In the genomic region with DNA sequence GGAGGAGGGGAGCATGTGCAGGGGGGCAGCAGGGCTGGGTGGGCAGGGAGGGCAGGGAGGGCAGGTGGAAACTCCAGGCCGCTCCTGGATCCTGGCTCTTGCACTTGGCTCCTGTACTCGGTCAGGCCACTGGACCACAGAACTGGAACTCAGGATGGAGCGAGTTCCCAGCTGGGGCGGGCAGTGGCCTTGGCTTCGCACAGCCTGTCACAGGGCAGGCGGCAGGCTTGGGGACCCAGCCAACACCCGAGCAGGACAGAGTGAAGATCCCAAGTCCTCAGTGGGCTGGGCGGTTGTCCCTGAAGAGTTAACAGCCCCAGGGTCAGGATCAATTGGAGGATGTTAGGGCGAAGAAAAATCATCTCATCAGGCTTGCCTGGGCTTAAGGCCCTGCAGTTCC, we compare ENCODE assay signal across 14 cellular contexts. TPM values are rescaled to one million over a fixed set of nuclear protein-coding genes. Genes with fewer than 3 reads are reported as not detected.
DNase-seq lines count a peak whose midpoint lies in the region; ATAC-seq and TF ChIP-seq lines count a peak whose summit lies in the region.
"Had no signal": no experiment of that assay in that cellular context is flagged by ENCODE, and none has a peak within 500 bp of the region (broad histone marks: within the 10 kb centered on the region; RNA-seq: fewer than 3 reads in every experiment).

No MANE protein-coding gene starts in this region.

- intact Hi-C loops in tibial artery (cut with DNase I; ENCODE audit: low total_unique reads) = loop anchor here (2.0 to 5.0 kb wide), 2 partner anchors 21 to 46 kb away; no protein-coding TSS in a partner anchor
- intact Hi-C loops in CD4-positive, alpha-beta memory T cell (cut with micrococcal nuclease) = no loop called here

- H3K4me1 ChIP-seq in gastroesophageal sphincter (peaks cover 4 to 90% (median 60%) of the 10 kb centered on the region in 3 donors), tibial artery (peaks cover 13 to 89% (median 68%) of the 10 kb centered on the region in 4 donors)
- H3K4me1 ChIP-seq in CD4-positive, alpha-beta memory T cell (ENCODE audit: insufficient read depth, low read length) = no peaks in the 10 kb centered on the region

- POLR2A ChIA-PET in WTC11 (lab: Charles Lee) = no interaction called here
- POLR2A ChIA-PET in CD4-positive, alpha-beta memory T cell (lab: Charles Lee; ENCODE audit: partially characterized antibody) = no interaction called here

- 44% methylated on average over 3 of the region's 9 CpGs; no CpG with 5 or more reads in 1 of the 2 donors for WGBS in gastroesophageal sphincter (ENCODE audit: low coverage in 1 of 2), 2 donors

- H3K27me3 ChIP-seq in gastroesophageal sphincter (peaks cover 4% of the 10 kb centered on the region), tibial artery (peaks cover 0 to 6% of the 10 kb centered on the region in 2 donors)
- H3K27me3 ChIP-seq in CD4-positive, alpha-beta memory T cell (ENCODE audit: insufficient read depth, low read length) = no peaks in the 10 kb centered on the region
- H3K27me3 ChIP-seq: cardiac muscle cell had no signal

- H3K4me1 Mint-ChIP-seq in WTC11 (peaks cover 66% of the 10 kb centered on the region), neural crest cell (peaks cover 68% of the 10 kb centered on the region)
- no peaks in the 10 kb centered on the region for H3K4me1 Mint-ChIP-seq in CD4-positive, alpha-beta memory T cell
- H3K4me1 Mint-ChIP-seq: activated CD4-positive, alpha-beta T cell treated with anti-CD3 and anti-CD28 coated beads, Interleukin-2, amount 10 ng/mL, durations not matched to agents 7 days and 5 days; activated T-helper 17 cell treated with anti-CD3 and anti-CD28 coated beads, Interleukin-2, amount 50 U/mL, for 72 hours had no signal

- H3K9me3 Mint-ChIP-seq in WTC11 (no peaks in the 10 kb centered on the region), neural crest cell (no peaks in the 10 kb centered on the region)
- H3K9me3 Mint-ChIP-seq in CD4-positive, alpha-beta memory T cell = no peaks in the 10 kb centered on the region
- H3K9me3 Mint-ChIP-seq: activated CD4-positive, alpha-beta T cell treated with anti-CD3 and anti-CD28 coated beads, Interleukin-2, amount 10 ng/mL, durations not matched to agents 7 days and 5 days; activated T-helper 17 cell treated with anti-CD3 and anti-CD28 coated beads, Interleukin-2, amount 50 U/mL, for 72 hours had no signal

- DNase-seq in WTC11 (ENCODE audit: low spot score) (no peak), neural crest cell (ENCODE audit: low read depth, low spot score) (no peak), tibial artery (peak; percentile 68 to 92), erythroblast (lab: John Stamatoyannopoulos, UW) (no peak), NCI-H524 (lab: John Stamatoyannopoulos, UW) (no peak)
- DNase-seq in CD4-positive, alpha-beta memory T cell = no peak
- DNase-seq: activated CD4-positive, alpha-beta T cell treated with anti-CD3 and anti-CD28 coated beads, Interleukin-2, amount 10 ng/mL, durations not matched to agents 7 days and 5 days; CD4-positive, CD25-positive, alpha-beta regulatory T cell; NCI-H2107; stimulated activated CD4-positive, alpha-beta T cell treated with anti-CD3 and anti-CD28 coated beads, Interleukin-1b, Interleukin-23, amount 100 ng/mL, for 48 hours had no signal

- H3K36me3 ChIP-seq in gastroesophageal sphincter = no peaks in the 10 kb centered on the region
- no peaks in the 10 kb centered on the region for H3K36me3 ChIP-seq in tibial artery
- H3K36me3 ChIP-seq in CD4-positive, alpha-beta memory T cell (ENCODE audit: insufficient read depth, low read length) = no peaks in the 10 kb centered on the region
- H3K36me3 ChIP-seq: cardiac muscle cell had no signal

- TF ChIP-seq POLR2A in gastroesophageal sphincter (IDR thresholded peaks at IDR 0.05) (no peak), erythroblast (IDR thresholded peaks at IDR 0.05; ENCODE audit: low read length) (no peak)

- no peaks in the 10 kb centered on the region for H3K9me3 ChIP-seq in gastroesophageal sphincter
- H3K9me3 ChIP-seq in tibial artery = no peaks in the 10 kb centered on the region
- no peaks in the 10 kb centered on the region for H3K9me3 ChIP-seq in CD4-positive, alpha-beta memory T cell (ENCODE audit: control insufficient read depth in 1 of 2, low read length in 2 of 2)

- TF ChIP-seq EP300 in gastroesophageal sphincter (IDR thresholded peaks at IDR 0.05) = no peak

- H3K27ac Mint-ChIP-seq in WTC11 (peak overlapping the region; percentile 93), neural crest cell (ENCODE audit: unreplicated experiment) (peak overlapping the region; percentile 83)
- H3K27ac Mint-ChIP-seq in CD4-positive, alpha-beta memory T cell = no peak overlapping the region
- H3K27ac Mint-ChIP-seq: activated CD4-positive, alpha-beta T cell treated with anti-CD3 and anti-CD28 coated beads, Interleukin-2, amount 10 ng/mL, durations not matched to agents 7 days and 5 days; activated T-helper 17 cell treated with anti-CD3 and anti-CD28 coated beads, Interleukin-2, amount 50 U/mL, for 72 hours; CD4-positive, CD25-positive, alpha-beta regulatory T cell had no signal

- H3K4me3 ChIP-seq in gastroesophageal sphincter = no peak overlapping the region
- H3K4me3 ChIP-seq in tibial artery = no peak overlapping the region
- H3K4me3 ChIP-seq in CD4-positive, alpha-beta memory T cell (ENCODE audit: low read length in 2 of 2) = no peak overlapping the region
- H3K4me3 ChIP-seq: cardiac muscle cell had no signal

- CTCF ChIA-PET in WTC11 (lab: Charles Lee) = interaction anchor here (1.3 to 1.9 kb wide), 5 partner anchors 9 to 124 kb away, joined by 4 to 7 read pairs (median 5); no protein-coding TSS in a partner anchor
- CTCF ChIA-PET in CD4-positive, alpha-beta memory T cell (lab: Charles Lee; ENCODE audit: partially characterized antibody) = no interaction called here

- H3K27ac ChIP-seq in gastroesophageal sphincter (peak overlapping the region; percentile 50 to 92 (median 88)), tibial artery (peak overlapping the region; percentile 80 to 83)
- H3K27ac ChIP-seq in CD4-positive, alpha-beta memory T cell (ENCODE audit: low read depth, low read length) = no peak overlapping the region
- H3K27ac ChIP-seq: cardiac muscle cell had no signal

- H3K4me3 Mint-ChIP-seq in WTC11 (no peak overlapping the region), neural crest cell (peak overlapping the region; percentile 68)
- no peak overlapping the region for H3K4me3 Mint-ChIP-seq in CD4-positive, alpha-beta memory T cell
- H3K4me3 Mint-ChIP-seq: activated CD4-positive, alpha-beta T cell treated with anti-CD3 and anti-CD28 coated beads, Interleukin-2, amount 10 ng/mL, durations not matched to agents 7 days and 5 days; activated T-helper 17 cell treated with anti-CD3 and anti-CD28 coated beads, Interleukin-2, amount 50 U/mL, for 72 hours; CD4-positive, CD25-positive, alpha-beta regulatory T cell had no signal

- TF ChIP-seq CTCF in WTC11 (IDR thresholded peaks at IDR 0.05) (no peak), gastroesophageal sphincter (IDR thresholded peaks at IDR 0.05) (no peak), neural crest cell (conservative IDR thresholded peaks at IDR 0.05) (no peak), tibial artery (IDR thresholded peaks at IDR 0.05) (no peak)

- H3K27me3 Mint-ChIP-seq in WTC11 (ENCODE audit: low read depth) = no peaks in the 10 kb centered on the region; the same call in 1 of the 2 replicates
- H3K27me3 Mint-ChIP-seq in neural crest cell (ENCODE audit: low read depth) = no peaks in the 10 kb centered on the region
- peaks cover 15 to 16% of the 10 kb centered on the region in 2 donors for H3K27me3 Mint-ChIP-seq in CD4-positive, alpha-beta memory T cell

- ATAC-seq in WTC11 (no peak), gastroesophageal sphincter (no peak), GM21619 (IDR thresholded peaks at IDR 0.05; ENCODE audit: unreplicated experiment) (no peak)
- ATAC-seq: activated T-helper 17 cell treated with anti-CD3 and anti-CD28 coated beads, Interleukin-2, amount 50 U/mL, for 72 hours had no signal

- H3K36me3 Mint-ChIP-seq in WTC11 (0 out of 2 replicates have a peak, but pooled peaks cover 8% of the 10 kb centered on the region), neural crest cell (ENCODE audit: low read depth) (peaks cover 9% of the 10 kb centered on the region)
- no peaks in the 10 kb centered on the region for H3K36me3 Mint-ChIP-seq in CD4-positive, alpha-beta memory T cell
- H3K36me3 Mint-ChIP-seq: CD4-positive, CD25-positive, alpha-beta regulatory T cell had no signal

TF ChIP-seq in WTC11, 78 proteins besides CTCF, POLR2A, EP300 and RAD21:
- no peak for TF ChIP-seq PRRX2 (CRISPR knock-in tag; IDR thresholded peaks at IDR 0.05)
- no peak for TF ChIP-seq CREB1 (CRISPR knock-in tag; IDR thresholded peaks at IDR 0.05)
- TF ChIP-seq SP1 (CRISPR knock-in tag; conservative IDR thresholded peaks at IDR 0.05) = no peak
- no peak for TF ChIP-seq EMX1 (CRISPR knock-in tag; IDR thresholded peaks at IDR 0.05)
- TF ChIP-seq ZNF219 (CRISPR knock-in tag; IDR thresholded peaks at IDR 0.05; ENCODE audit: borderline replicate concordance) = no peak
- no peak for TF ChIP-seq ZNF138 (CRISPR knock-in tag; conservative IDR thresholded peaks at IDR 0.05)
TF ChIP-seq in WTC11: peak in this region for 0.

RNA-seq across cellular contexts. Expression of gene ZNF423, which starts 22.1 kb away (rescaled TPM):
- total RNA-seq in WTC11 (2021) (37.6 to 38.8 TPM (median 38.6 TPM) in 3 replicates), gastroesophageal sphincter (10 to 100 TPM in 1 of 4 donors, 1 to 10 TPM in 3; 7.0 to 19.7 (median 8.4) TPM), neural crest cell (55.0 and 55.4 TPM in 2 replicates)
- total RNA-seq in CD4-positive, alpha-beta memory T cell = not detected
- not detected for polyA plus RNA-seq in CD4-positive, alpha-beta memory T cell
- total RNA-seq: activated CD4-positive, alpha-beta T cell treated with anti-CD3 and anti-CD28 coated beads, Interleukin-2, amount 10 ng/mL, durations not matched to agents 7 days and 5 days; activated T-helper 17 cell treated with anti-CD3 and anti-CD28 coated beads, Interleukin-2, amount 50 U/mL, for 72 hours had no signal
- polyA plus RNA-seq: CD4-positive, CD25-positive, alpha-beta regulatory T cell had no signal

Comparison
In these comparisons a context has a peak if more than half of its experiments do, and no peak if none do; other contexts are left out.
1. DNase-seq: peak in tibial artery (2 of 2); none in WTC11 (single experiment), neural crest cell (single experiment), erythroblast (0 of 2), CD4-positive, alpha-beta memory T cell (0 of 5) and NCI-H524 (0 of 2).
2. H3K27ac Mint-ChIP-seq: peak in WTC11 (single experiment) and neural crest cell (single experiment); none in CD4-positive, alpha-beta memory T cell (0 of 7).
3. RNA of gene ZNF423, which starts 22.1 kb away (total RNA-seq): 55.0 to 55.4 TPM in neural crest cell, 37.6 to 38.8 TPM in WTC11 and 7.0 to 19.7 TPM in gastroesophageal sphincter; not detected in CD4-positive, alpha-beta memory T cell; every median in the first group is over 4 times any median in the second.